ENCODE assay signal across 8 cellular contexts in the genomic region with DNA sequence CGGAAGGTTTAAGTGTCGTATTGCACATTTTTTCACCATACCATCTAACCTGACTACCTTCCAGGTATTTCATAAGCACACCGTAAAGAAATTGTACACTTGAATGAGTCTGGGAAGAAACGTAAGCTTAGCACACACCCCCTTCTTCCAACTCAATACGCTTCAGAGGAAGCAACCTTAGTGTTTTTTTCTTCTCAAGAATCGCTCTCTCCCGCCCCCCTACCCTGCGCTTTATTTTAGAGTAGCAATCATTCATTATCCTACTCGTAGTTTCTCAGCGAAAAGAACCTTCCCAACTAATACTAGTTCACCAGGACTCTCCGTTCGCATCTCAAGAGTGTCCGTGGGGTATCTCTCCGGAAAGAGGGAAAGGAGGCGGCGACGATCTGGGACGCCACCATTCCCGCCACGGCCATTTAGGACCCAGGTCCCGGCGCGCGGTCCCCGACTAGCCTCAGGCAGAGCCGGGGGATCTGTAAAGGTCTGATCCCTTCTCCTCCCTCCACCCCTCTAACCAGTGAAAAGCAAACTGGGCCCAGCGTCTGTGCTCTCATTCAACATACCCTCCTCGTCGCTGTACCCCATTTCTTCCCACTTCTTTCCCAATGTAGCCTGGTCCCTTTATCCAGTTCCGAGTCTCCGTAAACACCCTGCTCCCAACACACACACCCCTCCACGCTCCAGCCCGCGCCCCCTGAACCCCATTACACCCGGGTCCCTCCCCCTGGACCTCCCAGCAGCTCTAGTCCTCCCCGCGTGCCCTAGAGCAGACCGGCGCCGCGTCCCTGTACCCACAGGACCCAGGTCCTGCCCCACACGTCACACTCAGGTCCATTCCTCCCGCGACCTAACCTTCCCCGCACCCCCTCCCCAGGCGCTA. TPM values are rescaled to one million over a fixed set of nuclear protein-coding genes. Genes with fewer than 3 reads are reported as not detected.
DNase-seq lines count a peak whose midpoint lies in the region; ATAC-seq and TF ChIP-seq lines count a peak whose summit lies in the region.

No MANE protein-coding gene starts in this region.

- peak overlapping the region; percentile 89 to 100 (median 98) for H3K27ac Mint-ChIP-seq in immature natural killer cell

- H3K4me3 ChIP-seq in brain microvascular endothelial cell (ENCODE audit: low read depth, low read length): peak overlapping the region; percentile 93
- H3K4me3 ChIP-seq in skin epidermis: peak overlapping the region; percentile 65 to 98 (median 79)

- H3K27ac ChIP-seq in brain microvascular endothelial cell (peak overlapping the region; percentile 8), skin epidermis (peak overlapping the region in 20 of 21 experiments; percentile 8 to 93 (median 87))

- no peak for TF ChIP-seq CTCF in brain microvascular endothelial cell (IDR thresholded peaks at IDR 0.05; ENCODE audit: low read depth, low read length, missing control alignments)

- H3K4me3 Mint-ChIP-seq in immature natural killer cell: peak overlapping the region; percentile 93 to 99 (median 99)

- H3K27me3 Mint-ChIP-seq in immature natural killer cell (ENCODE audit: low read depth in 3 of 3): peaks cover 1 to 8% (median 4%) of the 10 kb centered on the region in 3 donors

- H3K9me3 Mint-ChIP-seq in immature natural killer cell: no peaks in the 10 kb centered on the region

- in situ Hi-C loops in ACHN (cut with HindIII; ENCODE audit: low pct_ligation_motif_present, low pct_unique_long_range_greater_than_20kb, low sequenced_read_pairs) (no loop called here), brain microvascular endothelial cell (cut with HindIII; ENCODE audit: low pct_ligation_motif_present, low sequenced_read_pairs) (no loop called here)

- DNase-seq in ACHN (peak; percentile 74), GF-D8 (lab: John Stamatoyannopoulos, UW) (peak; percentile 5), NCI-H345 (lab: John Stamatoyannopoulos, UW) (peak; percentile 21), brain microvascular endothelial cell (peak; percentile 13), immature natural killer cell (peak in 1 of 3 donors; percentile 3), COLO829 (ENCODE audit: low spot score) (no peak)

- peaks cover 16 to 27% of the 10 kb centered on the region in 2 donors for H3K4me1 Mint-ChIP-seq in immature natural killer cell

- ATAC-seq in HG02840 (IDR thresholded peaks at IDR 0.05; ENCODE audit: low FRiP score, unreplicated experiment): peak; percentile 24

- no peaks in the 10 kb centered on the region for H3K36me3 Mint-ChIP-seq in immature natural killer cell

- no peaks in the 10 kb centered on the region for H3K27me3 ChIP-seq in brain microvascular endothelial cell (replicated peaks)

- no peaks in the 10 kb centered on the region for H3K36me3 ChIP-seq in brain microvascular endothelial cell (replicated peaks)

RNA-seq across cellular contexts. Expression of gene MYOZ1, which starts 16.0 kb away (rescaled TPM):
- polyA plus RNA-seq in immature natural killer cell: not detected

RNA-seq across cellular contexts. Expression of gene SYNPO2L, which starts 30.6 kb away (rescaled TPM):
- not detected for polyA plus RNA-seq in immature natural killer cell

RNA-seq across cellular contexts. Expression of gene USP54, which starts 34.1 kb away (rescaled TPM):
- polyA plus RNA-seq in immature natural killer cell: 1 to 10 TPM in 1 of 3 donors, under 1 TPM in 1, not detected in 1; 0.48 to 1.6 TPM
